ENCODE assay signal across 1 cellular context in genomic region chr12:92272301-92272964, GRCh38.
TF ChIP-seq lines count a peak whose summit lies in the region.

No MANE protein-coding gene starts in this region.

TF ChIP-seq in K562, 482 proteins besides CTCF, POLR2A, EP300 and RAD21:
- TF ChIP-seq, protein P1, sequence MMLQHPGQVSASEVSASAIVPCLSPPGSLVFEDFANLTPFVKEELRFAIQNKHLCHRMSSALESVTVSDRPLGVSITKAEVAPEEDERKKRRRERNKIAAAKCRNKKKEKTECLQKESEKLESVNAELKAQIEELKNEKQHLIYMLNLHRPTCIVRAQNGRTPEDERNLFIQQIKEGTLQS (IDR thresholded peaks at IDR 0.05): peak; percentile 52; the same call in 1 of the 2 replicates
- TF ChIP-seq, protein P1 (CRISPR knock-in tag; conservative IDR thresholded peaks at IDR 0.05): no peak
- TF ChIP-seq CEBPG (CRISPR knock-in tag; IDR thresholded peaks at IDR 0.05) (no peak), CEBPG (tag; conservative IDR thresholded peaks at IDR 0.05 in 1 of 2, IDR thresholded peaks at IDR 0.05 in 1 of 2) (peak in 1 of 2 experiments; percentile 67; a peak in 2 of 4 replicates), XRCC3 (IDR thresholded peaks at IDR 0.05) (no peak), CSDE1 (IDR thresholded peaks at IDR 0.05) (no peak), CEBPB (tag; IDR thresholded peaks at IDR 0.05) (no peak), ZNF224 (CRISPR knock-in tag; IDR thresholded peaks at IDR 0.05) (no peak), TRIM24 (IDR thresholded peaks at IDR 0.05) (no peak), ZNF280A (IDR thresholded peaks at IDR 0.05; ENCODE audit: low read depth, partially characterized antibody) (no peak), ZNF695 (CRISPR knock-in tag; IDR thresholded peaks at IDR 0.05) (no peak), SMAD4 (CRISPR knock-in tag; conservative IDR thresholded peaks at IDR 0.05) (peak; percentile 18; the same call in 1 of the 2 replicates)
